Comparison of ENCODE assay signal across 18 cellular contexts in the genomic region with DNA sequence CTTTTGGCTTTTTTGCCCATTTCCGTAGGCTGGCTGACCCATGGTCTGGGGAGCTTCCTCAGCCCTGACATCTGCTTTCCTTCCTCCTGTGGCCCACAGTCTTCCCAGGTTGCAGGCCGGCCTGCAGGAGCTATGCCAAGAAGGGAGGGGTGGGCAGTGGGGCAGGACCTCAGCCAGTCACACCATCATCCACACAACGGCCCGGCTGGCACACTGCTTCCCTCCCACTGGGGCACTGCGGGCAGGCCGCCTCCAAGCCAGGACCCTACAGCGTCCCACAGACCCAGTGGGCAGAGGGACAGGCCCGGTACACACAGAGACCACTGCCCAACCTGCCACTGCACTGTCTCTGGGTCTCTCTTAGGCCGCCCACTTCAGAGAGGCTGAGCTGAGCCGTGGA. TPM values are rescaled to one million over a fixed set of nuclear protein-coding genes. Genes with fewer than 3 reads are reported as not detected.
DNase-seq lines count a peak whose midpoint lies in the region; ATAC-seq, FAIRE-seq and TF ChIP-seq lines count a peak whose summit lies in the region.
"Had no signal": no experiment of that assay in that cellular context is flagged by ENCODE, and none has a peak within 500 bp of the region (broad histone marks: within the 10 kb centered on the region; RNA-seq: fewer than 3 reads in every experiment).

No MANE protein-coding gene starts in this region.

- H3K27ac ChIP-seq in BLaER1, result no peak overlapping the region
- H3K27ac ChIP-seq in kidney (ENCODE audit: low read depth in 2 of 2, low read length in 2 of 2), result no peak overlapping the region
- no peak overlapping the region for H3K27ac ChIP-seq in psoas muscle
- H3K27ac ChIP-seq: foreskin keratinocyte had no signal

- ATAC-seq in psoas muscle (no peak), T-helper 17 cell (no peak), HG03439 (IDR thresholded peaks at IDR 0.05; ENCODE audit: unreplicated experiment) (no peak)
- ATAC-seq: foreskin keratinocyte had no signal

- no peak for DNase-seq in adipocyte (ENCODE audit: low read depth)
- DNase-seq in kidney, result peak; percentile 73
- DNase-seq in psoas muscle, result peak; percentile 11 to 53
- no peak for DNase-seq in T-helper 17 cell
- DNase-seq in cortex of kidney (lab: John Stamatoyannopoulos, UW), result no peak
- no peak for DNase-seq in EL
- DNase-seq: colonic mucosa; foreskin keratinocyte; MM.1S; NCI-H187; NCI-H446 treated with DMSO at 0.1 percent for 48 hours; NK-92 treated with Interleukin-12 subunit alpha and Interleukin-12 subunit beta, amount 100 ng/mL, for 24 hours had no signal

- H3K9me3 ChIP-seq in BLaER1 (no peaks in the 10 kb centered on the region), adipocyte (ENCODE audit: control insufficient read depth, low read length) (no peaks in the 10 kb centered on the region), kidney (ENCODE audit: control insufficient read depth in 1 of 2, low read length in 2 of 2) (no peaks in the 10 kb centered on the region), psoas muscle (no peaks in the 10 kb centered on the region), T-helper 17 cell (ENCODE audit: control insufficient read depth, low read length, poor library complexity, severe bottlenecking) (no peaks in the 10 kb centered on the region)
- H3K9me3 ChIP-seq: colonic mucosa had no signal

- TF ChIP-seq CTCF in kidney (IDR thresholded peaks at IDR 0.05; ENCODE audit: borderline replicate concordance, extremely low read depth, insufficient read depth) (no peak), psoas muscle (IDR thresholded peaks at IDR 0.05) (no peak)

- peaks cover 10% of the 10 kb centered on the region for H3K4me1 Mint-ChIP-seq in T-helper 17 cell

- intact Hi-C loops in kidney (cut with DNase I) (no loop called here), psoas muscle (cut with DNase I) (loop anchor here (5.0 kb wide), 1 partner anchor 44 kb away; no protein-coding TSS in a partner anchor)

- no peak overlapping the region for H3K27ac Mint-ChIP-seq in T-helper 17 cell
- H3K27ac Mint-ChIP-seq: activated naive CD4-positive, alpha-beta T cell treated with anti-CD3 and anti-CD28 coated beads, Interleukin-2, amount 50 U/mL, for 24 hours; type B pancreatic cell had no signal

- H3K36me3 ChIP-seq in BLaER1, result peaks cover 57% of the 10 kb centered on the region
- H3K36me3 ChIP-seq in adipocyte (ENCODE audit: control insufficient read depth, insufficient read depth, low read length, severe bottlenecking), result peaks cover 39% of the 10 kb centered on the region
- peaks cover 10 to 12% of the 10 kb centered on the region in 2 donors for H3K36me3 ChIP-seq in kidney (ENCODE audit: control insufficient read depth in 1 of 2, insufficient read depth in 2 of 2, low read length in 2 of 2)
- H3K36me3 ChIP-seq in psoas muscle (ENCODE audit: insufficient read depth in 1 of 2, low read depth in 1 of 2), result peaks cover 0 to 51% of the 10 kb centered on the region in 2 donors

- no peaks in the 10 kb centered on the region for H3K27me3 ChIP-seq in BLaER1
- no peaks in the 10 kb centered on the region for H3K27me3 ChIP-seq in adipocyte (replicated peaks; ENCODE audit: control insufficient read depth, insufficient read depth, low read length)
- no peaks in the 10 kb centered on the region for H3K27me3 ChIP-seq in psoas muscle (ENCODE audit: insufficient read depth in 3 of 3, low read length in 2 of 3)
- H3K27me3 ChIP-seq: colonic mucosa, foreskin keratinocyte had no signal

- H3K27me3 Mint-ChIP-seq in T-helper 17 cell, result no peaks in the 10 kb centered on the region
- H3K27me3 Mint-ChIP-seq: activated naive CD4-positive, alpha-beta T cell treated with anti-CD3 and anti-CD28 coated beads, Interleukin-2, amount 50 U/mL, for 24 hours; CD8-positive, alpha-beta memory T cell; type B pancreatic cell had no signal

- no peak overlapping the region for H3K4me3 Mint-ChIP-seq in T-helper 17 cell
- H3K4me3 Mint-ChIP-seq: activated naive CD4-positive, alpha-beta T cell treated with anti-CD3 and anti-CD28 coated beads, Interleukin-2, amount 50 U/mL, for 24 hours; CD8-positive, alpha-beta memory T cell; type B pancreatic cell had no signal

- peaks cover 2% of the 10 kb centered on the region for H3K36me3 Mint-ChIP-seq in T-helper 17 cell (ENCODE audit: low read depth)
- H3K36me3 Mint-ChIP-seq: activated naive CD4-positive, alpha-beta T cell treated with anti-CD3 and anti-CD28 coated beads, Interleukin-2, amount 50 U/mL, for 24 hours; type B pancreatic cell had no signal

- peak overlapping the region; percentile 83 for H3K4me2 ChIP-seq in BLaER1

- H3K4me1 ChIP-seq in BLaER1 (peaks cover 91% of the 10 kb centered on the region), adipocyte (ENCODE audit: control insufficient read depth, insufficient read depth, low read length) (peaks cover 51% of the 10 kb centered on the region), kidney (ENCODE audit: control insufficient read depth in 1 of 2, insufficient read depth in 1 of 2, low read depth in 1 of 2, low read length in 2 of 2) (peaks cover 0 to 11% of the 10 kb centered on the region in 2 donors), psoas muscle (peaks cover 42% of the 10 kb centered on the region)
- H3K4me1 ChIP-seq: foreskin keratinocyte had no signal

- peaks cover 83% of the 10 kb centered on the region for H4K20me1 ChIP-seq in BLaER1

- WGBS in psoas muscle, 3 donors, result 66 to 81% (median 72%) methylated on average over 9 to 10 of the region's 10 CpGs

- H3K4me3 ChIP-seq in BLaER1, result no peak overlapping the region
- H3K4me3 ChIP-seq in adipocyte (ENCODE audit: low read length), result no peak overlapping the region
- no peak overlapping the region for H3K4me3 ChIP-seq in kidney (ENCODE audit: low read length in 2 of 2)
- no peak overlapping the region for H3K4me3 ChIP-seq in psoas muscle
- H3K4me3 ChIP-seq: colonic mucosa had no signal

- no peak for FAIRE-seq in kidney (lab: Jason Lieb, UNC)
- FAIRE-seq: endothelial cell of umbilical vein had no signal

- no peak overlapping the region for H3K9ac ChIP-seq in BLaER1
- H3K9ac ChIP-seq in adipocyte (ENCODE audit: low read length), result peak overlapping the region; percentile 77
- H3K9ac ChIP-seq in kidney (ENCODE audit: low read length in 2 of 2), result no peak overlapping the region

RNA-seq across cellular contexts. Expression of a gene that starts 38.0 kb away (rescaled TPM):
- total RNA-seq in kidney (170 TPM), psoas muscle (100 to 1,000 TPM; 122 to 165 (median 142) TPM), T-helper 17 cell (100 to 1,000 TPM; 164 to 184 TPM)
- polyA plus RNA-seq in kidney (ENCODE audit: insufficient read depth, low read depth, low replicate concordance) (96.1 TPM), psoas muscle (100 to 1,000 TPM; 109 to 156 (median 116) TPM)

RNA-seq across cellular contexts. Expression of a gene that starts 38.6 kb away (rescaled TPM):
- total RNA-seq in kidney (116 TPM), psoas muscle (10 to 100 TPM in 1 of 4 donors, 1 to 10 TPM in 3; 6.8 to 18.5 (median 8.0) TPM), T-helper 17 cell (1 to 10 TPM; 5.2 to 7.4 TPM)
- polyA plus RNA-seq in kidney (ENCODE audit: insufficient read depth, low read depth, low replicate concordance) (16.7 TPM), psoas muscle (1 to 10 TPM; 4.1 to 6.4 (median 6.2) TPM)
- total RNA-seq: endothelial cell of umbilical vein had no signal

Comparison
In these comparisons a context has a peak if more than half of its experiments do, and no peak if none do; other contexts are left out.
1. DNase-seq: peak in kidney (single experiment) and psoas muscle (2 of 2); none in adipocyte (single experiment), T-helper 17 cell (0 of 3), cortex of kidney (single experiment) and EL (single experiment).